ENCODE assay signal across 23 cellular contexts in genomic region chr6:122669868-122670267, GRCh38.
"Had no signal": no experiment of that assay in that cellular context is flagged by ENCODE, and none has a peak within 500 bp of the region (broad histone marks: within the 10 kb centered on the region; RNA-seq: fewer than 3 reads in every experiment).

No MANE protein-coding gene starts in this region.

- H3K4me2 ChIP-seq: SK-N-SH had no signal

- DNase-seq: IMR-90, Karpas-422, KG1, MM.1S, NCI-H1092 treated with DMSO at 0.1 percent for 48 hours, NCI-H1436, NCI-H187, NCI-H2029, NCI-H2081 treated with DMSO at 0.1 percent for 48 hours, NCI-H2171, NCI-H226, NCI-H446, NCI-H510A, NCI-H524 treated with DMSO at 0.1 percent for 48 hours, NCI-H69, NCI-H774, OCI-M1, Right ventricle myocardium superior, RPMI8226, SK-N-SH, SW 1271, T-cell had no signal

- H3K9ac ChIP-seq: SK-N-SH had no signal

- H3K9me3 ChIP-seq: SK-N-SH had no signal

- H3K9me2 ChIP-seq: SK-N-SH had no signal

- ATAC-seq: HepG2, T-cell had no signal
